Comparison of ENCODE assay signal across 2 cellular contexts in the genomic region with DNA sequence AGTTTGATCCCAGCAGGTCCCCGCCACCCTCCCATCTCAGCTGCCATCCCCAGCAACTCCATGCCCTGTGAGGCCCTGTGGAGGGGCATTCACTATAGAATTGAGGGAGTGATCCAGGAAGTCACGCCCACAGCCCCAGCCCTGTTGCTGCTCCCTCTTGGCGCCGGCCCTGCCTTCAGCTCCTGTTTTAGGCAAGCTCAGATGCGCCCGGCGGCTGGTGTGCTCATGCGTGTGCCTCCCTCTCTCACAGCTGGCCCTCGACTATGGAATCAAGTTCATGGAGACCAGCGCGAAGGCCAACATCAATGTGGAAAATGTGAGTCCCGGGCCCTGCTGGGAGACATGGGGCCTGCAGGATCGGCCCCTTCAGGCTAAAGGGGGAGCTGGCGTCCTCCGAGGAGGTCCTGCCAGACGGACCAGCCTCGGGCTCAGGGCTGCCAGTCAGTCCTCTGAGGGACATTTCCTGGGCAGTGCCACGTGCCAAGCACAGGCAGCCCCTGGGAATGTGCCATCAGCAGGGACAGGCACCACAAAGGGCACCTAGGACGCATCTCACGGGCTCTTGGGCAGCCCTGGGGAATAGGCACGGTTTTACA.
TF ChIP-seq lines count a peak whose summit lies in the region.

No MANE protein-coding gene starts in this region.

TF ChIP-seq in IMR-90, 13 proteins besides CTCF, POLR2A, EP300 and RAD21:
- TF ChIP-seq NFE2L2 (IDR thresholded peaks at IDR 0.05; ENCODE audit: low read depth, low read length) (no peak), CEBPB (IDR thresholded peaks at IDR 0.05; ENCODE audit: low read depth, low read length) (no peak), FOS (IDR thresholded peaks at IDR 0.05; ENCODE audit: low read depth, low read length) (no peak), MAZ (IDR thresholded peaks at IDR 0.05; ENCODE audit: borderline replicate concordance, low read depth, low read length) (no peak), CHD1 (IDR thresholded peaks at IDR 0.05; ENCODE audit: low read depth, low read length) (no peak), BHLHE40 (IDR thresholded peaks at IDR 0.05; ENCODE audit: low read depth, low read length) (no peak), RCOR1 (IDR thresholded peaks at IDR 0.05; ENCODE audit: insufficient replicate concordance, low read length) (no peak), SMC3 (IDR thresholded peaks at IDR 0.05; ENCODE audit: low read depth, low read length) (no peak), RFX5 (IDR thresholded peaks at IDR 0.05; ENCODE audit: low read depth, low read length) (no peak), MAFK (IDR thresholded peaks at IDR 0.05; ENCODE audit: low read depth, low read length) (no peak), MXI1 (IDR thresholded peaks at IDR 0.05; ENCODE audit: borderline replicate concordance, low read depth, low read length) (no peak)
- TF ChIP-seq, protein P1, sequence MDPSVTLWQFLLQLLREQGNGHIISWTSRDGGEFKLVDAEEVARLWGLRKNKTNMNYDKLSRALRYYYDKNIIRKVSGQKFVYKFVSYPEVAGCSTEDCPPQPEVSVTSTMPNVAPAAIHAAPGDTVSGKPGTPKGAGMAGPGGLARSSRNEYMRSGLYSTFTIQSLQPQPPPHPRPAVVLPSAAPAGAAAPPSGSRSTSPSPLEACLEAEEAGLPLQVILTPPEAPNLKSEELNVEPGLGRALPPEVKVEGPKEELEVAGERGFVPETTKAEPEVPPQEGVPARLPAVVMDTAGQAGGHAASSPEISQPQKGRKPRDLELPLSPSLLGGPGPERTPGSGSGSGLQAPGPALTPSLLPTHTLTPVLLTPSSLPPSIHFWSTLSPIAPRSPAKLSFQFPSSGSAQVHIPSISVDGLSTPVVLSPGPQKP (IDR thresholded peaks at IDR 0.05; ENCODE audit: borderline replicate concordance, low read depth, low read length): no peak
- TF ChIP-seq, protein P2, sequence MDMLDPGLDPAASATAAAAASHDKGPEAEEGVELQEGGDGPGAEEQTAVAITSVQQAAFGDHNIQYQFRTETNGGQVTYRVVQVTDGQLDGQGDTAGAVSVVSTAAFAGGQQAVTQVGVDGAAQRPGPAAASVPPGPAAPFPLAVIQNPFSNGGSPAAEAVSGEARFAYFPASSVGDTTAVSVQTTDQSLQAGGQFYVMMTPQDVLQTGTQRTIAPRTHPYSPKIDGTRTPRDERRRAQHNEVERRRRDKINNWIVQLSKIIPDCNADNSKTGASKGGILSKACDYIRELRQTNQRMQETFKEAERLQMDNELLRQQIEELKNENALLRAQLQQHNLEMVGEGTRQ (IDR thresholded peaks at IDR 0.05; ENCODE audit: low read depth, low read length): no peak
TF ChIP-seq in IMR-90: peak in this region for 0.

TF ChIP-seq in GM12878, 131 proteins besides CTCF, POLR2A, EP300 and RAD21:
- no peak for TF ChIP-seq FOXK2 (IDR thresholded peaks at IDR 0.05)
- no peak for TF ChIP-seq JUND (IDR thresholded peaks at IDR 0.05; ENCODE audit: low read depth, low read length)
- TF ChIP-seq HDAC6 (IDR thresholded peaks at IDR 0.05; ENCODE audit: unreplicated experiment): no peak
- no peak for TF ChIP-seq POLR2AphosphoS2 (IDR thresholded peaks at IDR 0.05; ENCODE audit: low read depth, low read length)
- TF ChIP-seq, protein P3, sequence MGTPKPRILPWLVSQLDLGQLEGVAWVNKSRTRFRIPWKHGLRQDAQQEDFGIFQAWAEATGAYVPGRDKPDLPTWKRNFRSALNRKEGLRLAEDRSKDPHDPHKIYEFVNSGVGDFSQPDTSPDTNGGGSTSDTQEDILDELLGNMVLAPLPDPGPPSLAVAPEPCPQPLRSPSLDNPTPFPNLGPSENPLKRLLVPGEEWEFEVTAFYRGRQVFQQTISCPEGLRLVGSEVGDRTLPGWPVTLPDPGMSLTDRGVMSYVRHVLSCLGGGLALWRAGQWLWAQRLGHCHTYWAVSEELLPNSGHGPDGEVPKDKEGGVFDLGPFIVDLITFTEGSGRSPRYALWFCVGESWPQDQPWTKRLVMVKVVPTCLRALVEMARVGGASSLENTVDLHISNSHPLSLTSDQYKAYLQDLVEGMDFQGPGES (IDR thresholded peaks at IDR 0.05): no peak
- TF ChIP-seq NFYA (IDR thresholded peaks at IDR 0.05; ENCODE audit: borderline replicate concordance, low read depth, low read length): no peak
- no peak for TF ChIP-seq PAX8 (IDR thresholded peaks at IDR 0.05)
- TF ChIP-seq SREBF1 (IDR thresholded peaks at IDR 0.05; ENCODE audit: low read length): no peak
